Comparison of ENCODE assay signal across 31 cellular contexts in genomic region chrX:44742480-44743155, GRCh38.
"Had no signal": no experiment of that assay in that cellular context is flagged by ENCODE, and none has a peak within 500 bp of the region (broad histone marks: within the 10 kb centered on the region; RNA-seq: fewer than 3 reads in every experiment).

No MANE protein-coding gene starts in this region.

- ATAC-seq: activated naive CD4-positive, alpha-beta T cell treated with anti-CD3 and anti-CD28 coated beads, Interleukin-2, amount 50 U/mL, for 72 hours; activated T-cell treated with anti-CD3 and anti-CD28 coated beads, Interleukin-2, amount 50 U/mL, for 72 hours; sciatic nerve; stimulated activated naive B cell treated with anti-CD40 and anti-IgM and Interleukin-4, amounts not matched to agents 10 μg/mL and 1 μg/mL and 100 μg/mL, for 72 hours; upper lobe of right lung had no signal

- H3K27ac Mint-ChIP-seq: activated naive CD4-positive, alpha-beta T cell treated with anti-CD3 and anti-CD28 coated beads, Interleukin-2, amount 50 U/mL, for 72 hours; activated T-cell treated with anti-CD3 and anti-CD28 coated beads, Interleukin-2, amount 50 U/mL, for 72 hours; nephron progenitor cell; stimulated activated naive B cell treated with anti-CD40 and anti-IgM and Interleukin-4, amounts not matched to agents 10 μg/mL and 1 μg/mL and 100 μg/mL, for 72 hours had no signal

- H3K27me3 ChIP-seq: esophagus squamous epithelium, neutrophil, ovary, stomach, thyroid gland, upper lobe of right lung had no signal

- H3K4me1 Mint-ChIP-seq: central memory CD8-positive, alpha-beta T cell; naive B cell; stimulated activated naive B cell treated with anti-CD40 and anti-IgM and Interleukin-4, amounts not matched to agents 10 μg/mL and 1 μg/mL and 100 μg/mL, for 72 hours had no signal

- H3K4me1 ChIP-seq: esophagus squamous epithelium, left ventricle myocardium inferior, prostate gland, stomach, thyroid gland, upper lobe of right lung had no signal

- FAIRE-seq: bronchial epithelial cell, endometrium, islet of Langerhans had no signal

- H3K4me3 ChIP-seq: esophagus squamous epithelium, left ventricle myocardium inferior, ovary, prostate gland, skin epidermis, stomach, thyroid gland, upper lobe of right lung had no signal

- H3K4me3 Mint-ChIP-seq: activated T-cell treated with anti-CD3 and anti-CD28 coated beads, Interleukin-2, amount 50 U/mL, for 72 hours; central memory CD8-positive, alpha-beta T cell; naive B cell; nephron progenitor cell; stimulated activated naive B cell treated with anti-CD40 and anti-IgM and Interleukin-4, amounts not matched to agents 10 μg/mL and 1 μg/mL and 100 μg/mL, for 72 hours had no signal

- H3K9me3 ChIP-seq: esophagus squamous epithelium, left ventricle myocardium inferior, neutrophil, ovary, prostate gland, stomach, thyroid gland, upper lobe of right lung had no signal

- H3K36me3 Mint-ChIP-seq: activated naive CD4-positive, alpha-beta T cell treated with anti-CD3 and anti-CD28 coated beads, Interleukin-2, amount 50 U/mL, for 72 hours; naive B cell; stimulated activated naive B cell treated with anti-CD40 and anti-IgM and Interleukin-4, amounts not matched to agents 10 μg/mL and 1 μg/mL and 100 μg/mL, for 72 hours had no signal

- DNase-seq: activated CD4-positive, alpha-beta T cell treated with anti-CD3 and anti-CD28 coated beads for 4 hours; activated CD4-positive, alpha-beta T cell treated with anti-CD3 and anti-CD28 coated beads, Interleukin-2, amount 50 U/mL, for 4 hours; activated naive CD4-positive, alpha-beta T cell; activated T-cell treated with anti-CD3 and anti-CD28 coated beads for 4 hours; activated T-cell treated with anti-CD3 and anti-CD28 coated beads, Interleukin-2, amount 50 U/mL, for 72 hours; effector CD8-positive, alpha-beta T cell; esophagus squamous epithelium; foreskin melanocyte; left ventricle myocardium inferior; naive B cell; nephron progenitor cell; ovary; retina; stimulated activated CD4-positive, alpha-beta T cell treated with anti-CD3 and anti-CD28 coated beads, Interleukin-1b, Interleukin-23, amount 100 ng/mL, for 48 hours; stimulated activated CD4-positive, alpha-beta T cell treated with anti-CD3 and anti-CD28 coated beads, Interleukin-4, amount 100 ng/mL, for 4 hours; stimulated activated CD8-positive, alpha-beta memory T cell treated with anti-CD3 and anti-CD28 coated beads, Interleukin-4, amount 100 ng/mL, for 48 hours; stimulated activated naive B cell treated with anti-CD40 and anti-IgM and Interleukin-4, amounts not matched to agents 10 μg/mL and 1 μg/mL and 100 μg/mL, for 72 hours; stomach; T-helper 2 cell; thyroid gland; upper lobe of right lung had no signal

- H3K27ac ChIP-seq: epithelial cell of prostate, esophagus squamous epithelium, left ventricle myocardium inferior, neutrophil, ovary, prostate gland, skin epidermis, stomach, thyroid gland, upper lobe of right lung had no signal

- H3K9me3 Mint-ChIP-seq: activated naive CD4-positive, alpha-beta T cell treated with anti-CD3 and anti-CD28 coated beads, Interleukin-2, amount 50 U/mL, for 72 hours; activated T-cell treated with anti-CD3 and anti-CD28 coated beads, Interleukin-2, amount 50 U/mL, for 72 hours; central memory CD8-positive, alpha-beta T cell; naive B cell; stimulated activated naive B cell treated with anti-CD40 and anti-IgM and Interleukin-4, amounts not matched to agents 10 μg/mL and 1 μg/mL and 100 μg/mL, for 72 hours had no signal

- H3K36me3 ChIP-seq: esophagus squamous epithelium, left ventricle myocardium inferior, neutrophil, ovary, prostate gland, stomach, thyroid gland, upper lobe of right lung had no signal
